In genomic region chr1:170369000-170369399, GRCh38 we compare ENCODE assay signal across 33 cellular contexts.
"Had no signal": no experiment of that assay in that cellular context is flagged by ENCODE, and none has a peak within 500 bp of the region (broad histone marks: within the 10 kb centered on the region; RNA-seq: fewer than 3 reads in every experiment).

No MANE protein-coding gene starts in this region.

- H3K4me1 ChIP-seq: SJSA1 had no signal

- ATAC-seq: activated CD8-positive, alpha-beta T cell treated with anti-CD3 and anti-CD28 coated beads for 36 hours; activated T-cell treated with anti-CD3 and anti-CD28 coated beads, Interleukin-2, amount 50 U/mL, for 72 hours; activated T-helper 17 cell treated with anti-CD3 and anti-CD28 coated beads, Interleukin-2, amount 50 U/mL, for 72 hours; Panc1 had no signal

- DNase-seq: activated CD4-positive, alpha-beta T cell treated with anti-CD3 and anti-CD28 coated beads for 1 hour; activated CD4-positive, alpha-beta T cell treated with anti-CD3 and anti-CD28 coated beads, Interleukin-2, amount 10 ng/mL, durations not matched to agents 24 days and 14 days; activated CD4-positive, alpha-beta T cell treated with anti-CD3 and anti-CD28 coated beads, Interleukin-2, amount 50 U/mL, for 4 hours; activated CD4-positive, CD25-positive, alpha-beta regulatory T cell; activated CD8-positive, alpha-beta T cell treated with anti-CD3 and anti-CD28 coated beads for 36 hours; activated effector memory CD4-positive, alpha-beta T cell treated with anti-CD3 and anti-CD28 coated beads, Interleukin-2, amount 50 U/mL, for 16 hours; activated naive CD4-positive, alpha-beta T cell; activated naive CD4-positive, alpha-beta T cell treated with anti-CD3 and anti-CD28 coated beads, Interleukin-2, amount 50 U/mL, for 16 hours; activated naive CD8-positive, alpha-beta T cell treated with anti-CD3 and anti-CD28 coated beads for 36 hours; activated T-cell treated with anti-CD3 and anti-CD28 coated beads, Interleukin-2, amount 50 U/mL, for 1 hour; activated T-cell treated with anti-CD3 and anti-CD28 coated beads, Interleukin-2, amount 50 U/mL, for 72 hours; amniotic stem cell; aorta; brain microvascular endothelial cell; central memory CD4-positive, alpha-beta T cell; NCI-H1092 treated with DMSO at 0.1 percent for 48 hours; NCI-H1417; NCI-H1930; NCI-H2081 treated with DMSO at 0.1 percent for 48 hours; NCI-H2171; NCI-H510A; NCI-H526; NCI-H748 treated with DMSO at 0.1 percent for 48 hours; SHP77 treated with DMSO at 0.1 percent for 48 hours; SW 1271; T-helper 1 cell; T-helper 2 cell; T1000; WERI-Rb-1 had no signal

- H3K4me2 ChIP-seq: KMS-11 had no signal

- H3K4me3 ChIP-seq: SJSA1 had no signal

- H3K27me3 Mint-ChIP-seq: activated CD4-positive, alpha-beta T cell treated with anti-CD3 and anti-CD28 coated beads, Interleukin-2, amount 10 ng/mL, durations not matched to agents 24 days and 14 days had no signal

- H3K27ac Mint-ChIP-seq: activated CD4-positive, alpha-beta T cell treated with anti-CD3 and anti-CD28 coated beads, Interleukin-2, amount 10 ng/mL, durations not matched to agents 24 days and 14 days; activated CD8-positive, alpha-beta T cell treated with anti-CD3 and anti-CD28 coated beads for 36 hours; activated naive CD8-positive, alpha-beta T cell treated with anti-CD3 and anti-CD28 coated beads for 36 hours; activated T-cell treated with anti-CD3 and anti-CD28 coated beads, Interleukin-2, amount 50 U/mL, for 72 hours; activated T-helper 17 cell treated with anti-CD3 and anti-CD28 coated beads, Interleukin-2, amount 50 U/mL, for 72 hours had no signal

- H3K4me3 Mint-ChIP-seq: activated CD4-positive, alpha-beta T cell treated with anti-CD3 and anti-CD28 coated beads, Interleukin-2, amount 10 ng/mL, durations not matched to agents 24 days and 14 days; activated CD8-positive, alpha-beta T cell treated with anti-CD3 and anti-CD28 coated beads for 36 hours; activated naive CD8-positive, alpha-beta T cell treated with anti-CD3 and anti-CD28 coated beads for 36 hours; activated T-cell treated with anti-CD3 and anti-CD28 coated beads, Interleukin-2, amount 50 U/mL, for 72 hours; activated T-helper 17 cell treated with anti-CD3 and anti-CD28 coated beads, Interleukin-2, amount 50 U/mL, for 72 hours had no signal

- H3K4me1 Mint-ChIP-seq: activated CD4-positive, alpha-beta T cell treated with anti-CD3 and anti-CD28 coated beads, Interleukin-2, amount 10 ng/mL, durations not matched to agents 24 days and 14 days; activated naive CD8-positive, alpha-beta T cell treated with anti-CD3 and anti-CD28 coated beads for 36 hours; activated T-helper 17 cell treated with anti-CD3 and anti-CD28 coated beads, Interleukin-2, amount 50 U/mL, for 72 hours had no signal

- H3K27ac ChIP-seq: brain microvascular endothelial cell, KMS-11, SJSA1, WERI-Rb-1 had no signal

- H3K36me3 ChIP-seq: brain microvascular endothelial cell, SJSA1, WERI-Rb-1 had no signal

- H3K9me3 Mint-ChIP-seq: activated CD4-positive, alpha-beta T cell treated with anti-CD3 and anti-CD28 coated beads, Interleukin-2, amount 10 ng/mL, durations not matched to agents 24 days and 14 days; activated CD8-positive, alpha-beta T cell treated with anti-CD3 and anti-CD28 coated beads for 36 hours; activated T-helper 17 cell treated with anti-CD3 and anti-CD28 coated beads, Interleukin-2, amount 50 U/mL, for 72 hours had no signal

- H3K36me3 Mint-ChIP-seq: activated naive CD8-positive, alpha-beta T cell treated with anti-CD3 and anti-CD28 coated beads for 36 hours had no signal

- H3K27me3 ChIP-seq: brain microvascular endothelial cell, SJSA1 had no signal

- H3K9ac ChIP-seq: KMS-11 had no signal
